ENCODE assay signal across 1 cellular context in the genomic region with DNA sequence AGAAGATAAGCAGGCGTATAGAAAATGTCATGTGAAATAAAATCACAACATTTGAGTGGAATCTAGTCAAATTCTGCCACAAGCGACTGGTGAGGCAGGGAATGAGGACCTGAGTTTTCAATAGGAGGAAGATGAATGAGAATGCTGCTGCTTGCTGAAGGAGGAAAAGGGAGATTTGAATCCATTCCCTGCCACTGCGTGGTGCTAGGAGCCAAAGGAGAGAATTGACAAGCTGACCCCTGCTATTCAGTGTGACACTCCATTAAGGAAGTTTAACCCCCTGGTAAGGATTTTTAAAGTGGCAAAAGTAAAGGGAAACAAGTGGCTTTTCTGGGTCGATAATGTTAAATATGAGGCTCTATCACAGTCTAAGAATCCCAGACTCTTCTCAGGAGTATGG.
TF ChIP-seq lines count a peak whose summit lies in the region.

No MANE protein-coding gene starts in this region.

TF ChIP-seq in GM23338, 12 proteins besides CTCF, POLR2A, EP300 and RAD21 (continued from another document):
- TF ChIP-seq ETS1 (IDR thresholded peaks at IDR 0.05) (no peak), EZH2phosphoT487 (IDR thresholded peaks at IDR 0.05; ENCODE audit: unreplicated experiment) (no peak), STAT1 (IDR thresholded peaks at IDR 0.05; ENCODE audit: unreplicated experiment) (no peak), POLR2AphosphoS5 (IDR thresholded peaks at IDR 0.05; ENCODE audit: low read depth) (no peak), EZH2 (IDR thresholded peaks at IDR 0.05; ENCODE audit: low read depth, unreplicated experiment) (no peak), ZNF114 (CRISPR knock-in tag; IDR thresholded peaks at IDR 0.05) (no peak)
- TF ChIP-seq, protein P1, sequence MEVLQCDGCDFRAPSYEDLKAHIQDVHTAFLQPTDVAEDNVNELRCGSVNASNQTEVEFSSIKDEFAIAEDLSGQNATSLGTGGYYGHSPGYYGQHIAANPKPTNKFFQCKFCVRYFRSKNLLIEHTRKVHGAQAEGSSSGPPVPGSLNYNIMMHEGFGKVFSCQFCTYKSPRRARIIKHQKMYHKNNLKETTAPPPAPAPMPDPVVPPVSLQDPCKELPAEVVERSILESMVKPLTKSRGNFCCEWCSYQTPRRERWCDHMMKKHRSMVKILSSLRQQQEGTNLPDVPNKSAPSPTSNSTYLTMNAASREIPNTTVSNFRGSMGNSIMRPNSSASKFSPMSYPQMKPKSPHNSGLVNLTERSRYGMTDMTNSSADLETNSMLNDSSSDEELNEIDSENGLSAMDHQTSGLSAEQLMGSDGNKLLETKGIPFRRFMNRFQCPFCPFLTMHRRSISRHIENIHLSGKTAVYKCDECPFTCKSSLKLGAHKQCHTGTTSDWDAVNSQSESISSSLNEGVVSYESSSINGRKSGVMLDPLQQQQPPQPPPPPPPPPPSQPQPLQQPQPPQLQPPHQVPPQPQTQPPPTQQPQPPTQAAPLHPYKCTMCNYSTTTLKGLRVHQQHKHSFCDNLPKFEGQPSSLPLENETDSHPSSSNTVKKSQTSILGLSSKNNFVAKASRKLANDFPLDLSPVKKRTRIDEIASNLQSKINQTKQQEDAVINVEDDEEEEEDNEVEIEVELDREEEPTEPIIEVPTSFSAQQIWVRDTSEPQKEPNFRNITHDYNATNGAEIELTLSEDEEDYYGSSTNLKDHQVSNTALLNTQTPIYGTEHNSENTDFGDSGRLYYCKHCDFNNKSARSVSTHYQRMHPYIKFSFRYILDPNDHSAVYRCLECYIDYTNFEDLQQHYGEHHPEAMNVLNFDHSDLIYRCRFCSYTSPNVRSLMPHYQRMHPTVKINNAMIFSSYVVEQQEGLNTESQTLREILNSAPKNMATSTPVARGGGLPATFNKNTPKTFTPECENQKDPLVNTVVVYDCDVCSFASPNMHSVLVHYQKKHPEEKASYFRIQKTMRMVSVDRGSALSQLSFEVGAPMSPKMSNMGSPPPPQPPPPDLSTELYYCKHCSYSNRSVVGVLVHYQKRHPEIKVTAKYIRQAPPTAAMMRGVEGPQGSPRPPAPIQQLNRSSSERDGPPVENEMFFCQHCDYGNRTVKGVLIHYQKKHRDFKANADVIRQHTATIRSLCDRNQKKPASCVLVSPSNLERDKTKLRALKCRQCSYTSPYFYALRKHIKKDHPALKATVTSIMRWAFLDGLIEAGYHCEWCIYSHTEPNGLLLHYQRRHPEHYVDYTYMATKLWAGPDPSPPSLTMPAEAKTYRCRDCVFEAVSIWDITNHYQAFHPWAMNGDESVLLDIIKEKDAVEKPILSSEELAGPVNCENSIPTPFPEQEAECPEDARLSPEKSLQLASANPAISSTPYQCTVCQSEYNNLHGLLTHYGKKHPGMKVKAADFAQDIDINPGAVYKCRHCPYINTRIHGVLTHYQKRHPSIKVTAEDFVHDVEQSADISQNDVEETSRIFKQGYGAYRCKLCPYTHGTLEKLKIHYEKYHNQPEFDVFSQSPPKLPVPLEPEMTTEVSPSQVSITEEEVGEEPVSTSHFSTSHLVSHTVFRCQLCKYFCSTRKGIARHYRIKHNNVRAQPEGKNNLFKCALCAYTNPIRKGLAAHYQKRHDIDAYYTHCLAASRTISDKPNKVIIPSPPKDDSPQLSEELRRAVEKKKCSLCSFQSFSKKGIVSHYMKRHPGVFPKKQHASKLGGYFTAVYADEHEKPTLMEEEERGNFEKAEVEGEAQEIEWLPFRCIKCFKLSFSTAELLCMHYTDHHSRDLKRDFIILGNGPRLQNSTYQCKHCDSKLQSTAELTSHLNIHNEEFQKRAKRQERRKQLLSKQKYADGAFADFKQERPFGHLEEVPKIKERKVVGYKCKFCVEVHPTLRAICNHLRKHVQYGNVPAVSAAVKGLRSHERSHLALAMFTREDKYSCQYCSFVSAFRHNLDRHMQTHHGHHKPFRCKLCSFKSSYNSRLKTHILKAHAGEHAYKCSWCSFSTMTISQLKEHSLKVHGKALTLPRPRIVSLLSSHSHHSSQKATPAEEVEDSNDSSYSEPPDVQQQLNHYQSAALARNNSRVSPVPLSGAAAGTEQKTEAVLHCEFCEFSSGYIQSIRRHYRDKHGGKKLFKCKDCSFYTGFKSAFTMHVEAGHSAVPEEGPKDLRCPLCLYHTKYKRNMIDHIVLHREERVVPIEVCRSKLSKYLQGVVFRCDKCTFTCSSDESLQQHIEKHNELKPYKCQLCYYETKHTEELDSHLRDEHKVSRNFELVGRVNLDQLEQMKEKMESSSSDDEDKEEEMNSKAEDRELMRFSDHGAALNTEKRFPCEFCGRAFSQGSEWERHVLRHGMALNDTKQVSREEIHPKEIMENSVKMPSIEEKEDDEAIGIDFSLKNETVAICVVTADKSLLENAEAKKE (CRISPR knock-in tag; IDR thresholded peaks at IDR 0.05): no peak
